ENCODE assay signal across 15 cellular contexts in genomic region chr13:98206946-98207345, GRCh38. TPM values are rescaled to one million over a fixed set of nuclear protein-coding genes. Genes with fewer than 3 reads are reported as not detected.
DNase-seq lines count a peak whose midpoint lies in the region; ATAC-seq and TF ChIP-seq lines count a peak whose summit lies in the region.
"Had no signal": no experiment of that assay in that cellular context is flagged by ENCODE, and none has a peak within 500 bp of the region (broad histone marks: within the 10 kb centered on the region; RNA-seq: fewer than 3 reads in every experiment).

No MANE protein-coding gene starts in this region.

- ATAC-seq in RWPE2 (ENCODE audit: low read depth) = 0 out of 3 replicates have a peak, but pooled peaks have one; percentile 35
- no peak for ATAC-seq in GM19452 (IDR thresholded peaks at IDR 0.05; ENCODE audit: unreplicated experiment)
- ATAC-seq in GM18909 (IDR thresholded peaks at IDR 0.05; ENCODE audit: poor library complexity, unreplicated experiment) = no peak
- ATAC-seq in HG02970 (IDR thresholded peaks at IDR 0.05; ENCODE audit: low FRiP score, unreplicated experiment) = no peak
- ATAC-seq: activated T-helper 17 cell treated with anti-CD3 and anti-CD28 coated beads, Interleukin-2, amount 50 U/mL, for 72 hours; natural killer cell had no signal

- no peak overlapping the region for H2BK5ac ChIP-seq in trophoblast cell (ENCODE audit: low read depth, low read length, poor library complexity)

- H3K36me3 ChIP-seq in RWPE2 (ENCODE audit: low read depth) (no peaks in the 10 kb centered on the region), trophoblast cell (ENCODE audit: control insufficient read depth in 1 of 2, insufficient read depth in 2 of 2, low read length in 2 of 2) (no peaks in the 10 kb centered on the region)

- no peak overlapping the region for H3K4ac ChIP-seq in trophoblast cell (ENCODE audit: low read depth, low read length)

- H2AK5ac ChIP-seq in trophoblast cell (ENCODE audit: low read length) = no peak overlapping the region

- H2BK120ac ChIP-seq in trophoblast cell (ENCODE audit: insufficient read depth, low read length, poor library complexity) = no peak overlapping the region

- no peak overlapping the region for H3K18ac ChIP-seq in trophoblast cell (ENCODE audit: low read length)

- peaks cover 5% of the 10 kb centered on the region for H3K9me3 ChIP-seq in RWPE2 (ENCODE audit: severe bottlenecking)
- peaks cover 4% of the 10 kb centered on the region for H3K9me3 ChIP-seq in trophoblast cell (ENCODE audit: insufficient read depth, low read depth, low read length)

- H4K91ac ChIP-seq in trophoblast cell (ENCODE audit: low read depth, low read length) = no peak overlapping the region

- H3K14ac ChIP-seq in trophoblast cell (ENCODE audit: low read length) = no peak overlapping the region

- H3K27ac ChIP-seq in RWPE2 (ENCODE audit: poor library complexity, severe bottlenecking) = peak overlapping the region; percentile 10
- no peak overlapping the region for H3K27ac ChIP-seq in trophoblast cell (ENCODE audit: low read depth, low read length)
- H3K27ac ChIP-seq: SK-N-MC had no signal

- no peak overlapping the region for H2AFZ ChIP-seq in trophoblast cell (ENCODE audit: insufficient read depth, low read length, poor library complexity)

- H3K23ac ChIP-seq in trophoblast cell (ENCODE audit: low read length) = no peak overlapping the region

- H3K79me1 ChIP-seq in trophoblast cell (ENCODE audit: low read length) = peaks cover 1% of the 10 kb centered on the region

- H3K79me2 ChIP-seq in trophoblast cell (ENCODE audit: control insufficient read depth, insufficient read depth, low read length, poor library complexity) = peaks cover 1% of the 10 kb centered on the region

- H4K8ac ChIP-seq in trophoblast cell (ENCODE audit: low read depth, low read length) = no peak overlapping the region

- H3K4me3 ChIP-seq in RWPE2 (ENCODE audit: severe bottlenecking) (no peak overlapping the region), trophoblast cell (ENCODE audit: low read depth, low read length) (no peak overlapping the region)
- H3K4me3 ChIP-seq: SK-N-MC had no signal

- WGBS in trophoblast cell (ENCODE audit: extremely low coverage, insufficient coverage, insufficient read length) = no CpG with 5 or more reads among the region's 4 CpGs

- no peak overlapping the region for H3K4me2 ChIP-seq in trophoblast cell (ENCODE audit: low read length)

- no peak overlapping the region for H4K12ac ChIP-seq in trophoblast cell (ENCODE audit: low read depth, low read length)

- DNase-seq in AG20443 (ENCODE audit: low spot score) (peak; percentile 74), RWPE2 (ENCODE audit: low spot score) (no peak), fibroblast of peridontal ligament (ENCODE audit: extremely low read depth) (peak; percentile 94), trophoblast cell (peak; percentile 22 to 75), GF-D8 (lab: John Stamatoyannopoulos, UW) (no peak)
- DNase-seq: activated CD4-positive, alpha-beta T cell treated with anti-CD3 and anti-CD28 coated beads for 4 hours; dermis blood vessel endothelial cell; natural killer cell; NCI-H1048; NCI-H748 treated with DMSO at 0.1 percent for 48 hours had no signal

- TF ChIP-seq CTCF in RWPE2 (IDR thresholded peaks at IDR 0.05; ENCODE audit: poor library complexity, severe bottlenecking) = no peak

- no peaks in the 10 kb centered on the region for H3K27me3 ChIP-seq in RWPE2 (ENCODE audit: insufficient read depth, poor library complexity, severe bottlenecking)
- H3K27me3 ChIP-seq in trophoblast cell (ENCODE audit: insufficient read depth, low read length) = no peaks in the 10 kb centered on the region

- H3K4me1 ChIP-seq in RWPE2 (ENCODE audit: insufficient read depth, poor library complexity, severe bottlenecking) (peaks cover 18% of the 10 kb centered on the region), trophoblast cell (ENCODE audit: control insufficient read depth in 1 of 2, insufficient read depth in 2 of 2, low read length in 2 of 2) (peaks cover 7 to 13% of the 10 kb centered on the region in 2 experiments)

- no peak overlapping the region for H2BK12ac ChIP-seq in trophoblast cell (ENCODE audit: low read length)

- no peak overlapping the region for H3K9ac ChIP-seq in trophoblast cell (ENCODE audit: low read length)

RNA-seq across cellular contexts. Expression of gene RNF113B, which starts 29.9 kb away (rescaled TPM):
- not detected in 2 replicates for polyA plus RNA-seq in trophoblast cell (2013)

Comparison
In these comparisons a context has a peak if more than half of its experiments do, and no peak if none do; other contexts are left out.
1. DNase-seq: peak in AG20443 (single experiment), fibroblast of peridontal ligament (single experiment) and trophoblast cell (2 of 2); none in RWPE2 (single experiment) and GF-D8 (single experiment).